1 cellular context compared by ENCODE assay signal in genomic region chr1:45803299-45803780, GRCh38.
TF ChIP-seq lines count a peak whose summit lies in the region.

TSS of gene MAST2 (plus strand) at chr1:45803612. CDS start at chr1:45803896, 284 bp downstream.

TF ChIP-seq in K562, 482 proteins besides CTCF, POLR2A, EP300 and RAD21 (continued from another document and continues in another):
- TF ChIP-seq ZNF395 (CRISPR knock-in tag; IDR thresholded peaks at IDR 0.05) (no peak), PML (IDR thresholded peaks at IDR 0.05; ENCODE audit: low read length) (no peak), RBM39 (optimal IDR thresholded peaks at IDR 0.05; ENCODE audit: low read depth, low read length) (no peak), ARID3A (IDR thresholded peaks at IDR 0.05; ENCODE audit: borderline replicate concordance, low read depth, low read length) (no peak), ETS2 (tag; IDR thresholded peaks at IDR 0.05; ENCODE audit: borderline replicate concordance, poor library complexity, severe bottlenecking) (no peak), ZBTB33 (CRISPR knock-in tag; IDR thresholded peaks at IDR 0.05) (no peak), ILK (tag; IDR thresholded peaks at IDR 0.05; ENCODE audit: borderline replicate concordance, low read depth) (no peak), TFAM (CRISPR knock-in tag; conservative IDR thresholded peaks at IDR 0.05) (no peak), PATZ1 (CRISPR knock-in tag; IDR thresholded peaks at IDR 0.05; ENCODE audit: borderline replicate concordance) (no peak), KHSRP (IDR thresholded peaks at IDR 0.05) (no peak), PCBP1 (IDR thresholded peaks at IDR 0.05; ENCODE audit: low read depth, low read length, poor library complexity, severe bottlenecking) (no peak), FOXJ3 (CRISPR knock-in tag; IDR thresholded peaks at IDR 0.05) (no peak), ZNF165 (CRISPR knock-in tag; IDR thresholded peaks at IDR 0.05; ENCODE audit: borderline replicate concordance) (no peak), BMI1 (IDR thresholded peaks at IDR 0.05; ENCODE audit: low read length) (no peak), DNMT1 (IDR thresholded peaks at IDR 0.05) (no peak), SMAD2 (IDR thresholded peaks at IDR 0.05; ENCODE audit: low read depth, low read length) (no peak), IRF1 (CRISPR knock-in tag; IDR thresholded peaks at IDR 0.05; ENCODE audit: borderline replicate concordance) (no peak), ZNF140 (CRISPR knock-in tag; IDR thresholded peaks at IDR 0.05) (no peak), ZNF41 (CRISPR knock-in tag; conservative IDR thresholded peaks at IDR 0.05) (no peak), ZNF174 (CRISPR knock-in tag; IDR thresholded peaks at IDR 0.05) (no peak), HDAC1 (IDR thresholded peaks at IDR 0.05) (no peak), MAFK (IDR thresholded peaks at IDR 0.05; ENCODE audit: low read length) (no peak), ARNT (IDR thresholded peaks at IDR 0.05) (no peak), REST (CRISPR knock-in tag; IDR thresholded peaks at IDR 0.05; ENCODE audit: low read depth) (no peak; the same call in 1 of the 2 replicates), BCLAF1 (IDR thresholded peaks at IDR 0.05; ENCODE audit: borderline replicate concordance in 1 of 2, control insufficient read depth in 1 of 2, low read depth in 2 of 2, low read length in 1 of 2) (no peak), ATF6 (CRISPR knock-in tag; IDR thresholded peaks at IDR 0.05) (no peak), ZKSCAN1 (IDR thresholded peaks at IDR 0.05; ENCODE audit: low read depth, low read length) (no peak)
- TF ChIP-seq, protein P1, sequence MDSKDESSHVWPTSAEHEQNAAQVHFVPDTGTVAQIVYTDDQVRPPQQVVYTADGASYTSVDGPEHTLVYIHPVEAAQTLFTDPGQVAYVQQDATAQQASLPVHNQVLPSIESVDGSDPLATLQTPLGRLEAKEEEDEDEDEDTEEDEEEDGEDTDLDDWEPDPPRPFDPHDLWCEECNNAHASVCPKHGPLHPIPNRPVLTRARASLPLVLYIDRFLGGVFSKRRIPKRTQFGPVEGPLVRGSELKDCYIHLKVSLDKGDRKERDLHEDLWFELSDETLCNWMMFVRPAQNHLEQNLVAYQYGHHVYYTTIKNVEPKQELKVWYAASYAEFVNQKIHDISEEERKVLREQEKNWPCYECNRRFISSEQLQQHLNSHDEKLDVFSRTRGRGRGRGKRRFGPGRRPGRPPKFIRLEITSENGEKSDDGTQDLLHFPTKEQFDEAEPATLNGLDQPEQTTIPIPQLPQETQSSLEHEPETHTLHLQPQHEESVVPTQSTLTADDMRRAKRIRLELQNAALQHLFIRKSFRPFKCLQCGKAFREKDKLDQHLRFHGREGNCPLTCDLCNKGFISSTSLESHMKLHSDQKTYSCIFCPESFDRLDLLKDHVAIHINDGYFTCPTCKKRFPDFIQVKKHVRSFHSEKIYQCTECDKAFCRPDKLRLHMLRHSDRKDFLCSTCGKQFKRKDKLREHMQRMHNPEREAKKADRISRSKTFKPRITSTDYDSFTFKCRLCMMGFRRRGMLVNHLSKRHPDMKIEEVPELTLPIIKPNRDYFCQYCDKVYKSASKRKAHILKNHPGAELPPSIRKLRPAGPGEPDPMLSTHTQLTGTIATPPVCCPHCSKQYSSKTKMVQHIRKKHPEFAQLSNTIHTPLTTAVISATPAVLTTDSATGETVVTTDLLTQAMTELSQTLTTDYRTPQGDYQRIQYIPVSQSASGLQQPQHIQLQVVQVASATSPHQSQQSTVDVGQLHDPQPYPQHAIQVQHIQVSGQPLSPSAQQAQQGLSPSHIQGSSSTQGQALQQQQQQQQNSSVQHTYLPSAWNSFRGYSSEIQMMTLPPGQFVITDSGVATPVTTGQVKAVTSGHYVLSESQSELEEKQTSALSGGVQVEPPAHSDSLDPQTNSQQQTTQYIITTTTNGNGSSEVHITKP (IDR thresholded peaks at IDR 0.05; ENCODE audit: partially characterized antibody), result no peak
- TF ChIP-seq, protein P2, sequence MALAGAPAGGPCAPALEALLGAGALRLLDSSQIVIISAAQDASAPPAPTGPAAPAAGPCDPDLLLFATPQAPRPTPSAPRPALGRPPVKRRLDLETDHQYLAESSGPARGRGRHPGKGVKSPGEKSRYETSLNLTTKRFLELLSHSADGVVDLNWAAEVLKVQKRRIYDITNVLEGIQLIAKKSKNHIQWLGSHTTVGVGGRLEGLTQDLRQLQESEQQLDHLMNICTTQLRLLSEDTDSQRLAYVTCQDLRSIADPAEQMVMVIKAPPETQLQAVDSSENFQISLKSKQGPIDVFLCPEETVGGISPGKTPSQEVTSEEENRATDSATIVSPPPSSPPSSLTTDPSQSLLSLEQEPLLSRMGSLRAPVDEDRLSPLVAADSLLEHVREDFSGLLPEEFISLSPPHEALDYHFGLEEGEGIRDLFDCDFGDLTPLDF (CRISPR knock-in tag; IDR thresholded peaks at IDR 0.05), result no peak
